Comparison of ENCODE assay signal across 24 cellular contexts in the genomic region with DNA sequence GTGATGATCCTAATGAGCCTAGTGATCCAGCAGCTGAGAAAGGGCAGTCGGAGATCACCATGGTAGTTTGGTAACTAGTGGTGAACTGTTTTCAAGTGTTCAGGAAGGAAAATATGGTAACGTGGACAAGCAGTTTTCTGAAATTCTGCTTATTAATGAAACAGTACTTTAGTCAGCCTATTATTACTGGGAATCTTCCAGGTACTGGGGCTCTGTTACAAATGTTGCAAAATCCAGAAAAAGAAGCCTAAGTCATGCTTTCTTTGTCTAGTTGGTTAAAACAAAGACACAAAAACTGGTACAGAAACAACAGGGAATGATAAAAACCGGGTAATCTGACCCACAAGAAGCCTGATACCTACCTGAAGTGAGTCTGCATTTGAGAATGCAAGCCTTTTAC. TPM values are rescaled to one million over a fixed set of nuclear protein-coding genes. Genes with fewer than 3 reads are reported as not detected.
"Had no signal": no experiment of that assay in that cellular context is flagged by ENCODE, and none has a peak within 500 bp of the region (broad histone marks: within the 10 kb centered on the region; RNA-seq: fewer than 3 reads in every experiment).

No MANE protein-coding gene starts in this region.

- H3K27ac ChIP-seq: brain microvascular endothelial cell, parathyroid adenoma, right atrium auricular region, spleen, uterus, VCaP had no signal

- ATAC-seq: activated naive CD8-positive, alpha-beta T cell treated with anti-CD3 and anti-CD28 coated beads, Interleukin-2, amount 50 U/mL, for 24 hours; activated T-cell treated with anti-CD3 and anti-CD28 coated beads, Interleukin-2, amount 50 U/mL, for 4 hours; activated T-helper 17 cell treated with anti-CD3 and anti-CD28 coated beads, Interleukin-2, amount 50 U/mL, for 72 hours; esophagus mucosa; naive thymus-derived CD8-positive, alpha-beta T cell had no signal

- H2AFZ ChIP-seq: parathyroid adenoma had no signal

- H3K36me3 ChIP-seq: brain microvascular endothelial cell, right atrium auricular region, spleen, uterus had no signal

- H3K4me1 ChIP-seq: right atrium auricular region, spleen, uterus had no signal

- H3K27me3 ChIP-seq: brain microvascular endothelial cell, right atrium auricular region, spleen, uterus had no signal

- H3K9ac ChIP-seq: parathyroid adenoma had no signal

- H3K4me3 ChIP-seq: right atrium auricular region, spleen, uterus had no signal

- DNase-seq: activated CD4-positive, alpha-beta T cell treated with anti-CD3 and anti-CD28 coated beads for 48 hours; activated CD4-positive, alpha-beta T cell treated with anti-CD3 and anti-CD28 coated beads, Interleukin-2, amount 50 U/mL, for 48 hours; activated CD8-positive, alpha-beta memory T cell treated with anti-CD3 and anti-CD28 coated beads for 24 hours; activated gamma-delta T cell treated with Interleukin-2 at 50 U/mL for 16 hours; activated naive CD4-positive, alpha-beta T cell treated with anti-CD3 and anti-CD28 coated beads, Interleukin-2, amount 50 U/mL, for 16 hours; activated naive CD8-positive, alpha-beta T cell treated with anti-CD3 and anti-CD28 coated beads, Interleukin-2, amount 50 U/mL, for 24 hours; activated T-cell treated with anti-CD3 and anti-CD28 coated beads, Interleukin-2, amount 50 U/mL, for 4 hours; brain microvascular endothelial cell; caudate nucleus; endodermal cell; head of caudate nucleus; hippocampal formation; kidney; naive thymus-derived CD8-positive, alpha-beta T cell; nucleus accumbens; spleen; stimulated activated naive CD4-positive, alpha-beta T cell; uterus had no signal

- H3K9me3 ChIP-seq: right atrium auricular region, spleen, uterus had no signal

RNA-seq across cellular contexts. Expression of gene TTC23L, which starts 18.2 kb away (rescaled TPM):
- total RNA-seq: chondrocyte, esophagus mucosa had no signal
- polyA plus RNA-seq: naive thymus-derived CD8-positive, alpha-beta T cell had no signal
